In the genomic region with DNA sequence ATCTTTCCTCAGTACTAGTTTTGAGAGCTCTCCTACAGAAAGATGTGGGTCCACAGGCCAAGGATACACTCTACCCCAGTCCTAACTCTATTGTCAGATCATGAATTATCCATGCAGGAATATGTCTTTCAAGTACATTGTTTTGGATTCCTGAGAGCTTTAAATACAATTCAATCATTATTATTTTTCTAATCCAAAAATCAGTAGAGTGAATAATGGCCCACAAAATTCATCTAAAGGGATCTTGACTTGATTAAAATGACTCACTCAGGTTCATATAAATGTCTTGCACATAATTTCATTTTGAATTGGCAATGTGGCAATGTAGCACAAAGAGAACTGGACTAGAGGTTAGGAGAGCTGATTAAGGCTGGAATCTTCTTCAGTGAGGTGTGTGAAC, we compare ENCODE assay signal across 4 cellular contexts.
"Had no signal": no experiment of that assay in that cellular context is flagged by ENCODE, and none has a peak within 500 bp of the region (broad histone marks: within the 10 kb centered on the region; RNA-seq: fewer than 3 reads in every experiment).

No MANE protein-coding gene starts in this region.

- H3K27ac Mint-ChIP-seq: IgD-negative memory B cell had no signal

- H3K4me3 ChIP-seq: K562 had no signal

- H3K9me3 Mint-ChIP-seq: IgD-negative memory B cell had no signal

- H3K27ac ChIP-seq: HL-60 had no signal

- DNase-seq: KG1 had no signal

- H3K4me3 Mint-ChIP-seq: IgD-negative memory B cell had no signal

- ATAC-seq: K562 had no signal
